ENCODE assay signal across 8 cellular contexts in the genomic region with DNA sequence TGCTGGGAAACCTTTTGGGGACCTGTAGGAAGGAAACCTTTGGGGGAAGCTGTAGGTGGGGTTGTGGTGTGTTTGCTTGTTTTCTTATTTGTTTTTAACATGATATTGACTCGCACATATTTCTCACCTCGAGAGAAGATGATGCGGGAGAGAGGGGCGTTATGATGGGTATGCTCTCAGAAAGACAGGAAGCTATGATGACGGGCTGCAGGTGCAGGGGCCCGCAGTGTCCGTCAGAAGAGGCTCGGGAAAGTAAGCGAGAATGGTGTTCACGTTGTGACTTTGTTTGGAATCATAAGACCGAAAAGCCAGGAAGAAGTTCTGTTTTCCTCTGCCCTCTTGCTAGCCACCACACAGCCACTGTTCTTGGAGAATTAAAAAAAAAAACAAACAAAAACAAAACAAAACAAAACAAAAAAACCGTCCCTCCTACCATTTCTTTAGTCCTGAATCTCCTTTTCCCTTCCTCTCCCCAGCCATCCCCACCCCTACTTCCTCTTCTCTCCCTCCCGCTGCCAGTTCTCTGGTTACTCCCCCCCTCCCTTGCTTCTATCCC. TPM values are rescaled to one million over a fixed set of nuclear protein-coding genes. Genes with fewer than 3 reads are reported as not detected.
A peak's percentile ranks its signal among the peaks of the same experiment; 100 is the strongest.
DNase-seq lines count a peak whose midpoint lies in the region; ATAC-seq, FAIRE-seq and TF ChIP-seq lines count a peak whose summit lies in the region.

No MANE protein-coding gene starts in this region.

- H3K27ac ChIP-seq in neural cell (ENCODE audit: low read length): no peak overlapping the region

- intact Hi-C loops in Calu3 (cut with micrococcal nuclease; ENCODE audit: unreplicated experiment): no loop called here
- intact Hi-C loops in dendritic cell treated with granulocyte-macrophage colony-stimulating factor and Interleukin-4, amounts not matched to agents 40 ng/mL and 50 ng/mL, for 4 days (cut with micrococcal nuclease): no loop called here

- H3K4me2 ChIP-seq in neural cell (ENCODE audit: low read length): peak overlapping the region; percentile 81

- TF ChIP-seq RAD21 in neural cell (conservative IDR thresholded peaks at IDR 0.05): no peak

- H3K27me3 Mint-ChIP-seq in Calu3 (ENCODE audit: unreplicated experiment): peaks cover 45% of the 10 kb centered on the region
- peaks cover 43% of the 10 kb centered on the region for H3K27me3 Mint-ChIP-seq in dendritic cell treated with granulocyte-macrophage colony-stimulating factor and Interleukin-4, amounts not matched to agents 40 ng/mL and 50 ng/mL, for 4 days

- H3K36me3 ChIP-seq in neural cell (ENCODE audit: insufficient read depth, low read length): no peaks in the 10 kb centered on the region

- TF ChIP-seq CTCF in Calu3 (IDR thresholded peaks at IDR 0.05; ENCODE audit: unreplicated experiment) (no peak), neural cell (IDR thresholded peaks at IDR 0.05; ENCODE audit: poor library complexity, severe bottlenecking) (no peak)

- no peaks in the 10 kb centered on the region for H3K9me2 ChIP-seq in neural cell (ENCODE audit: insufficient read depth, low read length)

- peaks cover 7% of the 10 kb centered on the region for H3K4me1 Mint-ChIP-seq in Calu3 (ENCODE audit: low read depth, unreplicated experiment)
- peaks cover 11% of the 10 kb centered on the region for H3K4me1 Mint-ChIP-seq in dendritic cell treated with granulocyte-macrophage colony-stimulating factor and Interleukin-4, amounts not matched to agents 40 ng/mL and 50 ng/mL, for 4 days (ENCODE audit: low read depth)

- no peaks in the 10 kb centered on the region for H3K79me2 ChIP-seq in neural cell (replicated peaks; ENCODE audit: insufficient read depth, low read length)

- CTCF ChIA-PET in Calu3 (lab: Charles Lee): interaction anchor here (0.6 to 1.3 kb wide), 4 partner anchors 9 to 329 kb away, joined by 3 to 7 read pairs (median 4); no protein-coding TSS in a partner anchor

- peak overlapping the region; percentile 49 for H3K9ac ChIP-seq in neural cell (ENCODE audit: low read length)

- no peak for TF ChIP-seq EP300 in neural cell (conservative IDR thresholded peaks at IDR 0.05; ENCODE audit: poor library complexity, severe bottlenecking)

- no peaks in the 10 kb centered on the region for H4K20me1 ChIP-seq in neural cell (ENCODE audit: insufficient read depth)

- H3K36me3 Mint-ChIP-seq in Calu3 (ENCODE audit: insufficient read depth, unreplicated experiment): peaks cover 17% of the 10 kb centered on the region
- no peaks in the 10 kb centered on the region for H3K36me3 Mint-ChIP-seq in dendritic cell treated with granulocyte-macrophage colony-stimulating factor and Interleukin-4, amounts not matched to agents 40 ng/mL and 50 ng/mL, for 4 days (ENCODE audit: low read depth)

- H3K27ac Mint-ChIP-seq in Calu3 (ENCODE audit: unreplicated experiment): peak overlapping the region; percentile 5
- no peak overlapping the region for H3K27ac Mint-ChIP-seq in dendritic cell treated with granulocyte-macrophage colony-stimulating factor and Interleukin-4, amounts not matched to agents 40 ng/mL and 50 ng/mL, for 4 days

- BruUV-seq in Calu3 (replicated peaks; lab: Mats Ljungman, UMichigan): no TSS peak

- DNase-seq in Calu3: no peak
- peak; percentile 59 for DNase-seq in NCI-H146 treated with DMSO at 0.1 percent for 48 hours (lab: John Stamatoyannopoulos, UW; ENCODE audit: unreplicated experiment)
- no peak for DNase-seq in NCI-H526 treated with DMSO at 0.1 percent for 48 hours (lab: John Stamatoyannopoulos, UW)
- no peak for DNase-seq in GM19239 (ENCODE audit: insufficient read length, low spot score)
- DNase-seq in frontal cortex (ENCODE audit: low spot score in 2 of 2): no peak

- H3K9me3 Mint-ChIP-seq in Calu3 (ENCODE audit: low read depth, unreplicated experiment): no peaks in the 10 kb centered on the region
- no peaks in the 10 kb centered on the region for H3K9me3 Mint-ChIP-seq in dendritic cell treated with granulocyte-macrophage colony-stimulating factor and Interleukin-4, amounts not matched to agents 40 ng/mL and 50 ng/mL, for 4 days

- H3K27me3 ChIP-seq in neural cell (ENCODE audit: insufficient read depth, low read depth, low read length): peaks cover 74% of the 10 kb centered on the region

- no peaks in the 10 kb centered on the region for H3K9me3 ChIP-seq in neural cell (ENCODE audit: low read length)

- no peaks in the 10 kb centered on the region for H3F3A ChIP-seq in neural cell (ENCODE audit: insufficient read depth, low read length, poor library complexity, severe bottlenecking)

- no peak for FAIRE-seq in GM19239 (lab: Jason Lieb, UNC)
- FAIRE-seq in frontal cortex (lab: Jason Lieb, UNC): no peak

- H3K4me3 ChIP-seq in neural cell (ENCODE audit: low read length): peak overlapping the region; percentile 89

- no peak for ATAC-seq in HG02973 (IDR thresholded peaks at IDR 0.05; ENCODE audit: unreplicated experiment)

- H2AFZ ChIP-seq in neural cell (ENCODE audit: low read depth, low read length): no peak overlapping the region

- H3K4me3 Mint-ChIP-seq in Calu3 (ENCODE audit: low read depth, unreplicated experiment): peak overlapping the region; percentile 88
- H3K4me3 Mint-ChIP-seq in dendritic cell treated with granulocyte-macrophage colony-stimulating factor and Interleukin-4, amounts not matched to agents 40 ng/mL and 50 ng/mL, for 4 days: peak overlapping the region; percentile 54

TF ChIP-seq in neural cell, 6 proteins besides CTCF, POLR2A, EP300 and RAD21:
- TF ChIP-seq MXI1 (conservative IDR thresholded peaks at IDR 0.05; ENCODE audit: poor library complexity, severe bottlenecking) (no peak), SMC3 (conservative IDR thresholded peaks at IDR 0.05; ENCODE audit: poor library complexity) (no peak), POLR2AphosphoS5 (IDR thresholded peaks at IDR 0.05) (no peak), EZH2 (IDR thresholded peaks at IDR 0.05; ENCODE audit: borderline replicate concordance, insufficient read depth, low read length, poor library complexity, severe bottlenecking) (no peak), TAF1 (IDR thresholded peaks at IDR 0.05; ENCODE audit: low read depth) (no peak)
- TF ChIP-seq, protein P1, sequence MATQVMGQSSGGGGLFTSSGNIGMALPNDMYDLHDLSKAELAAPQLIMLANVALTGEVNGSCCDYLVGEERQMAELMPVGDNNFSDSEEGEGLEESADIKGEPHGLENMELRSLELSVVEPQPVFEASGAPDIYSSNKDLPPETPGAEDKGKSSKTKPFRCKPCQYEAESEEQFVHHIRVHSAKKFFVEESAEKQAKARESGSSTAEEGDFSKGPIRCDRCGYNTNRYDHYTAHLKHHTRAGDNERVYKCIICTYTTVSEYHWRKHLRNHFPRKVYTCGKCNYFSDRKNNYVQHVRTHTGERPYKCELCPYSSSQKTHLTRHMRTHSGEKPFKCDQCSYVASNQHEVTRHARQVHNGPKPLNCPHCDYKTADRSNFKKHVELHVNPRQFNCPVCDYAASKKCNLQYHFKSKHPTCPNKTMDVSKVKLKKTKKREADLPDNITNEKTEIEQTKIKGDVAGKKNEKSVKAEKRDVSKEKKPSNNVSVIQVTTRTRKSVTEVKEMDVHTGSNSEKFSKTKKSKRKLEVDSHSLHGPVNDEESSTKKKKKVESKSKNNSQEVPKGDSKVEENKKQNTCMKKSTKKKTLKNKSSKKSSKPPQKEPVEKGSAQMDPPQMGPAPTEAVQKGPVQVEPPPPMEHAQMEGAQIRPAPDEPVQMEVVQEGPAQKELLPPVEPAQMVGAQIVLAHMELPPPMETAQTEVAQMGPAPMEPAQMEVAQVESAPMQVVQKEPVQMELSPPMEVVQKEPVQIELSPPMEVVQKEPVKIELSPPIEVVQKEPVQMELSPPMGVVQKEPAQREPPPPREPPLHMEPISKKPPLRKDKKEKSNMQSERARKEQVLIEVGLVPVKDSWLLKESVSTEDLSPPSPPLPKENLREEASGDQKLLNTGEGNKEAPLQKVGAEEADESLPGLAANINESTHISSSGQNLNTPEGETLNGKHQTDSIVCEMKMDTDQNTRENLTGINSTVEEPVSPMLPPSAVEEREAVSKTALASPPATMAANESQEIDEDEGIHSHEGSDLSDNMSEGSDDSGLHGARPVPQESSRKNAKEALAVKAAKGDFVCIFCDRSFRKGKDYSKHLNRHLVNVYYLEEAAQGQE (IDR thresholded peaks at IDR 0.05; ENCODE audit: borderline replicate concordance): no peak

RNA-seq across cellular contexts. Expression of a gene that starts 0.4 kb away (rescaled TPM):
- total RNA-seq in Calu3 (2022): 0.10 and 0.17 TPM in 2 replicates
- 1.5 and 2.7 TPM in 2 replicates for polyA plus RNA-seq in neural cell
- polyA minus RNA-seq in neural cell: 5.4 and 5.8 TPM in 2 replicates
- total RNA-seq in frontal cortex: 5.7 TPM
